2 cellular contexts compared by ENCODE assay signal in the genomic region with DNA sequence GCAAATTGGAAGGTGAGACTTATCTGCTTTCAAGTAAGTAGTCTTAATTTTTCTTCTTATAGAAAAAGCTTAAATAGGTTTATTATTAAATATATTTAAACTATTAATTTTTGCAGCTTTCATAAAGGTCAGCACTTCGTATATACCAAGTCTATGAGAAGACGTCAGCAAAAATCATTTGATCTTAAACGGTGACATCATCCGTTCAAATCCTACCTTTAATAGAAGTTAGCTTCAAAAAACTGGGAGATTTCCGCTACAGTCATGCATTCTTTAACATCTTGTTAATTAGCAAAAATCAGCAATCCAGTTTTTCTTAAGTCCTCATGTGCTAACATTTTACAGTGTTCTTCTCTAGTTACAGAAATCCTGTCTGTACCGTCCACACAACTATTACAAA.
TF ChIP-seq lines count a peak whose summit lies in the region.

No MANE protein-coding gene starts in this region.

TF ChIP-seq in HEK293, 187 proteins besides CTCF, POLR2A, EP300 and RAD21:
- no peak for TF ChIP-seq ZBTB20 (tag by site-specific recombination; IDR thresholded peaks at IDR 0.05)
- TF ChIP-seq ATF2 (tag by site-specific recombination; IDR thresholded peaks at IDR 0.05; ENCODE audit: low read depth): peak; percentile 62
- TF ChIP-seq, protein P1, sequence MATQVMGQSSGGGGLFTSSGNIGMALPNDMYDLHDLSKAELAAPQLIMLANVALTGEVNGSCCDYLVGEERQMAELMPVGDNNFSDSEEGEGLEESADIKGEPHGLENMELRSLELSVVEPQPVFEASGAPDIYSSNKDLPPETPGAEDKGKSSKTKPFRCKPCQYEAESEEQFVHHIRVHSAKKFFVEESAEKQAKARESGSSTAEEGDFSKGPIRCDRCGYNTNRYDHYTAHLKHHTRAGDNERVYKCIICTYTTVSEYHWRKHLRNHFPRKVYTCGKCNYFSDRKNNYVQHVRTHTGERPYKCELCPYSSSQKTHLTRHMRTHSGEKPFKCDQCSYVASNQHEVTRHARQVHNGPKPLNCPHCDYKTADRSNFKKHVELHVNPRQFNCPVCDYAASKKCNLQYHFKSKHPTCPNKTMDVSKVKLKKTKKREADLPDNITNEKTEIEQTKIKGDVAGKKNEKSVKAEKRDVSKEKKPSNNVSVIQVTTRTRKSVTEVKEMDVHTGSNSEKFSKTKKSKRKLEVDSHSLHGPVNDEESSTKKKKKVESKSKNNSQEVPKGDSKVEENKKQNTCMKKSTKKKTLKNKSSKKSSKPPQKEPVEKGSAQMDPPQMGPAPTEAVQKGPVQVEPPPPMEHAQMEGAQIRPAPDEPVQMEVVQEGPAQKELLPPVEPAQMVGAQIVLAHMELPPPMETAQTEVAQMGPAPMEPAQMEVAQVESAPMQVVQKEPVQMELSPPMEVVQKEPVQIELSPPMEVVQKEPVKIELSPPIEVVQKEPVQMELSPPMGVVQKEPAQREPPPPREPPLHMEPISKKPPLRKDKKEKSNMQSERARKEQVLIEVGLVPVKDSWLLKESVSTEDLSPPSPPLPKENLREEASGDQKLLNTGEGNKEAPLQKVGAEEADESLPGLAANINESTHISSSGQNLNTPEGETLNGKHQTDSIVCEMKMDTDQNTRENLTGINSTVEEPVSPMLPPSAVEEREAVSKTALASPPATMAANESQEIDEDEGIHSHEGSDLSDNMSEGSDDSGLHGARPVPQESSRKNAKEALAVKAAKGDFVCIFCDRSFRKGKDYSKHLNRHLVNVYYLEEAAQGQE (tag by site-specific recombination; IDR thresholded peaks at IDR 0.05): no peak
TF ChIP-seq in HEK293: peak in this region for 1.

TF ChIP-seq in endothelial cell of umbilical vein, 7 proteins besides CTCF, POLR2A, EP300 and RAD21:
- TF ChIP-seq MAX (IDR thresholded peaks at IDR 0.05; ENCODE audit: insufficient read depth, insufficient read length) (no peak), MYC (IDR thresholded peaks at IDR 0.05; ENCODE audit: low read depth, low read length) (no peak), POLR2AphosphoS5 (IDR thresholded peaks at IDR 0.05; ENCODE audit: insufficient read depth, low read depth, low read length) (no peak), GATA2 (IDR thresholded peaks at IDR 0.05; ENCODE audit: insufficient read depth, insufficient read length, low read depth, low read length) (no peak), JUN (IDR thresholded peaks at IDR 0.05; ENCODE audit: borderline replicate concordance, insufficient read depth, insufficient read length, low read depth) (no peak), FOS (IDR thresholded peaks at IDR 0.05; ENCODE audit: borderline replicate concordance, insufficient read depth, low read length) (no peak), EZH2 (IDR thresholded peaks at IDR 0.05; ENCODE audit: borderline replicate concordance, low read depth, low read length, severe bottlenecking) (no peak)
TF ChIP-seq in endothelial cell of umbilical vein: peak in this region for 0.
